In the genomic region with DNA sequence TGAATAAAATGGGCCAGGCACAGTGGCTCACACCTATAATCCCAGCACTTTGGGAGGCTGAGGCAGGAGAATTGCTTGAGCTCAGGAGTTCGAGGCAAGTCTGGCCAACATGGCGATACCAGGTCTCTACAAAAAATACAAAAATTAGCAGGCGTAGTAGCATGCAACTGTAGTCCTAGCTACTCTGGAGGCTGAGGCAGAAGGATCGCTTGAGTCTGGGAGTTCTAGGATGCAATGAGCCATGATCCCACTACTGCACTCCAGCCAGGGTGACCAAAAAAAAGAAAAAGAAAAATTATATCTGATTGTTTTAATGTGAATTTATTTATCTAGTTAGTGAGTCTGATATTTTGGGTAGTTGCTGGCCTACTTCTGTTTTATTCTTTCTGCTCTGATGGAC, we compare ENCODE assay signal across 1 cellular context.
TF ChIP-seq lines count a peak whose summit lies in the region.

No MANE protein-coding gene starts in this region.

TF ChIP-seq in WTC11, 78 proteins besides CTCF, POLR2A, EP300 and RAD21:
- no peak for TF ChIP-seq TEAD4 (CRISPR knock-in tag; IDR thresholded peaks at IDR 0.05)
TF ChIP-seq in WTC11: peak in this region for 0.
